ENCODE assay signal across 11 cellular contexts in genomic region chr10:112510384-112510783, GRCh38.
"Had no signal": no experiment of that assay in that cellular context is flagged by ENCODE, and none has a peak within 500 bp of the region (broad histone marks: within the 10 kb centered on the region; RNA-seq: fewer than 3 reads in every experiment).

No MANE protein-coding gene starts in this region.

- H3K9me3 ChIP-seq: esophagus squamous epithelium, SJSA1, tibial artery, vagina had no signal

- H3K27ac ChIP-seq: adrenal gland, esophagus squamous epithelium, SJSA1, tibial artery, vagina had no signal

- FAIRE-seq: colon had no signal

- H3K9me3 Mint-ChIP-seq: T-helper 2 cell treated with Interferon-gamma antibody and Interleukin-4, amounts not matched to agents 5 μg/mL and 100 μg/mL, for 36 hours had no signal

- H3K27ac Mint-ChIP-seq: T-helper 2 cell treated with Interferon-gamma antibody and Interleukin-4, amounts not matched to agents 5 μg/mL and 100 μg/mL, for 36 hours had no signal

- DNase-seq: activated gamma-delta T cell, adrenal gland, esophagus squamous epithelium, foreskin fibroblast, glutamatergic neuron, SW 1271, tibial artery had no signal

- H3K4me1 ChIP-seq: adrenal gland, SJSA1, vagina had no signal

- H3K4me3 Mint-ChIP-seq: T-helper 2 cell treated with Interferon-gamma antibody and Interleukin-4, amounts not matched to agents 5 μg/mL and 100 μg/mL, for 36 hours had no signal

- H3K4me3 ChIP-seq: adrenal gland, esophagus squamous epithelium, SJSA1, tibial artery, vagina had no signal
